In the genomic region with DNA sequence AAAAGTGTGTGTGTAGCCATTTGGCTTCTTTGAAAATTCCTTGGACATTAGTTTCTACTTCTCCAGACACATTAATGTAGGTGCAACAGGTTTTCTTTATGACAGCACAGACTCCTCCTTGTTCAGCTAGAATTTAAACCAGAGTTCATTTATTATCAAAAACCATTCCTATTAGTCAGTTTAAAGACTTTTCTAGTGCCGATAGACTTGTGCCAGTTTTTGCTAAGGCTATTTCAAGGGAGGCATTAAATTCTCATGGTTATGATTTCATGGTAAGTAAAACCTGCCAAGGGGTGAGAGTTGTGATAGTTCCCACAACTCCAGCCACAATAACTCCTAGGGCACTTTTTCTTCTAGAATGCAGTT, we compare ENCODE assay signal across 15 cellular contexts.
"Had no signal": no experiment of that assay in that cellular context is flagged by ENCODE, and none has a peak within 500 bp of the region (broad histone marks: within the 10 kb centered on the region; RNA-seq: fewer than 3 reads in every experiment).

No MANE protein-coding gene starts in this region.

- DNase-seq: activated CD4-positive, alpha-beta T cell treated with anti-CD3 and anti-CD28 coated beads, Interleukin-2, amount 10 ng/mL, durations not matched to agents 7 days and 5 days; activated CD4-positive, CD25-positive, alpha-beta regulatory T cell; activated T-cell treated with anti-CD3 and anti-CD28 coated beads, Interleukin-2, amount 50 U/mL, for 1 hour; amygdala; glutamatergic neuron; immature natural killer cell; left colon; nephron progenitor cell; stimulated activated CD4-positive, alpha-beta T cell treated with anti-CD3 and anti-CD28 coated beads, Interleukin-4, amount 100 ng/mL, for 1 hour; stimulated activated CD8-positive, alpha-beta memory T cell treated with anti-CD3 and anti-CD28 coated beads, Interleukin-4, amount 100 ng/mL, for 48 hours; stimulated activated naive CD8-positive, alpha-beta T cell treated with anti-CD3 and anti-CD28 coated beads, Interleukin-15, Interleukin-2, amounts not matched to agents 100 U/mL and 50 U/mL, for 24 hours; T-helper 17 cell had no signal

- ATAC-seq: activated naive CD4-positive, alpha-beta T cell treated with anti-CD3 and anti-CD28 coated beads, Interleukin-2, amount 50 U/mL, for 72 hours; esophagus mucosa; left colon; stimulated activated naive CD8-positive, alpha-beta T cell treated with anti-CD3 and anti-CD28 coated beads, Interleukin-15, Interleukin-2, amounts not matched to agents 100 U/mL and 50 U/mL, for 24 hours; T-helper 17 cell had no signal

- FAIRE-seq: TTC549 had no signal
